Comparison of ENCODE assay signal across 1 cellular context in genomic region chr5:179530069-179530998, GRCh38.
TF ChIP-seq lines count a peak whose summit lies in the region.

No MANE protein-coding gene starts in this region.

TF ChIP-seq in GM12878, 131 proteins besides CTCF, POLR2A, EP300 and RAD21:
- TF ChIP-seq ZNF687 (IDR thresholded peaks at IDR 0.05) (peak; percentile 56; the same call in 1 of the 2 replicates), IKZF1 (conservative IDR thresholded peaks at IDR 0.05) (0 out of 2 replicates have a peak, but pooled peaks have one; percentile 24), SIN3A (IDR thresholded peaks at IDR 0.05; ENCODE audit: low read depth, low read length) (no peak), YY1 (IDR thresholded peaks at IDR 0.05; ENCODE audit: low read depth, low read length) (0 out of 2 replicates have a peak, but pooled peaks have one; percentile 50), EED (IDR thresholded peaks at IDR 0.05; ENCODE audit: low read depth) (peak; percentile 70), PML (IDR thresholded peaks at IDR 0.05; ENCODE audit: low read length) (peak; percentile 41; the same call in 1 of the 2 replicates), MAX (IDR thresholded peaks at IDR 0.05; ENCODE audit: low read depth, low read length) (peak; percentile 70; the same call in 1 of the 2 replicates), TAF1 (IDR thresholded peaks at IDR 0.05; ENCODE audit: borderline replicate concordance, low read depth, low read length) (peak; percentile 45; the same call in 1 of the 2 replicates), EGR1 (IDR thresholded peaks at IDR 0.05; ENCODE audit: borderline replicate concordance in 1 of 2, low read depth in 2 of 2, low read length in 2 of 2) (peak in 1 of 2 experiments; percentile 30; a peak in 1 of 3 replicates), PAX5 (IDR thresholded peaks at IDR 0.05; ENCODE audit: borderline replicate concordance, low read depth, low read length) (0 out of 2 replicates have a peak, but pooled peaks have one; percentile 34), ELK1 (IDR thresholded peaks at IDR 0.05; ENCODE audit: low read depth, low read length) (no peak), NR2F1 (conservative IDR thresholded peaks at IDR 0.05) (no peak), BACH1 (IDR thresholded peaks at IDR 0.05; ENCODE audit: borderline replicate concordance) (no peak)
